8 cellular contexts compared by ENCODE assay signal in the genomic region with DNA sequence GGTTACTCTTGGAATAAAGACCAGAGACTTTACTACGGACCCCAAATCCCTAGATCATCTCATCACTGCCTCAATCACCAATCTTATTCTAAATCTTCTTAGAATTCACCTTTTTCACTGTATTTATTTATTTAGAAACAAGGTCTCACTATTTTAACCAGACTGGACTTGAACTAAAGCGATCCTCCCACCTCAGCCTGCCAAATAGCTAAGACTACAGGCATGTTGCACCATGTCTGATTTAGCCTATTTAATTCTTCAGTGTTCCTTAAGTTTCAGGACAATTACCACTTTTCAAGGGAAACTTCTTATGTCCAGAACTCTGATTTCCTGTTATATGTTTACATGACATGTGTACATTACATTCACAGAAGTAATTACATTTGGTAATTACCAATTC.
"Had no signal": no experiment of that assay in that cellular context is flagged by ENCODE, and none has a peak within 500 bp of the region (broad histone marks: within the 10 kb centered on the region; RNA-seq: fewer than 3 reads in every experiment).

No MANE protein-coding gene starts in this region.

- H3K27ac Mint-ChIP-seq: HFFc6 had no signal

- H2AFZ ChIP-seq: GM23248 had no signal

- H3K9me3 ChIP-seq: HAP-1 had no signal

- FAIRE-seq: HepG2, K562 had no signal

- H3K27ac ChIP-seq: GM23248, HL-60 had no signal

- DNase-seq: GM23248, GOT3, H7, HFFc6 had no signal

- H3K4me3 ChIP-seq: GM23248, HAP-1, K562 had no signal

- H3K4me1 ChIP-seq: HAP-1 had no signal

- H3K4me3 Mint-ChIP-seq: HFFc6 had no signal

- H3K36me3 ChIP-seq: HAP-1 had no signal

- H3K9ac ChIP-seq: GM23248 had no signal
